In genomic region chr3:29612536-29612935, GRCh38 we compare ENCODE assay signal across 27 cellular contexts.
"Had no signal": no experiment of that assay in that cellular context is flagged by ENCODE, and none has a peak within 500 bp of the region (broad histone marks: within the 10 kb centered on the region; RNA-seq: fewer than 3 reads in every experiment).

No MANE protein-coding gene starts in this region.

- DNase-seq: activated CD4-positive, alpha-beta memory T cell treated with anti-CD3 and anti-CD28 coated beads, Interleukin-2, amount 10 ng/mL, durations not matched to agents 7 days and 5 days; activated CD4-positive, alpha-beta T cell treated with anti-CD3 and anti-CD28 coated beads for 1 hour; activated CD4-positive, alpha-beta T cell treated with anti-CD3 and anti-CD28 coated beads for 4 hours; activated CD4-positive, alpha-beta T cell treated with anti-CD3 and anti-CD28 coated beads, Interleukin-2, amount 10 ng/mL, durations not matched to agents 7 days and 5 days; activated CD4-positive, alpha-beta T cell treated with anti-CD3 and anti-CD28 coated beads, Interleukin-2, amount 50 U/mL, for 4 hours; activated CD8-positive, alpha-beta memory T cell treated with anti-CD3 and anti-CD28 coated beads, Interleukin-2, amount 50 U/mL, for 48 hours; activated gamma-delta T cell; activated naive CD4-positive, alpha-beta T cell; activated naive CD4-positive, alpha-beta T cell treated with anti-CD3 and anti-CD28 coated beads, Interleukin-2, amount 10 ng/mL, durations not matched to agents 7 days and 5 days; activated naive CD8-positive, alpha-beta T cell treated with anti-CD3 and anti-CD28 coated beads, Interleukin-2, amount 10 ng/mL, durations not matched to agents 7 days and 5 days; activated T-cell treated with anti-CD3 and anti-CD28 coated beads for 4 hours; activated T-cell treated with anti-CD3 and anti-CD28 coated beads, Interleukin-2, amount 50 U/mL, for 24 hours; activated T-cell treated with anti-CD3 and anti-CD28 coated beads, Interleukin-2, amount 50 U/mL, for 72 hours; amniotic stem cell; anterior cingulate cortex; brain microvascular endothelial cell; dorsolateral prefrontal cortex; effector CD4-positive, alpha-beta T cell; effector memory CD8-positive, alpha-beta T cell; esophagus squamous epithelium; head of caudate nucleus; hippocampal formation; T-helper 1 cell; T-helper 17 cell; T1000 had no signal

- H3K27me3 ChIP-seq: brain microvascular endothelial cell, dorsolateral prefrontal cortex, esophagus squamous epithelium had no signal

- H3K36me3 ChIP-seq: brain microvascular endothelial cell, esophagus squamous epithelium had no signal

- ATAC-seq: activated naive CD4-positive, alpha-beta T cell treated with anti-CD3 and anti-CD28 coated beads, Interleukin-2, amount 50 U/mL, for 72 hours; activated T-cell treated with anti-CD3 and anti-CD28 coated beads, Interleukin-2, amount 50 U/mL, for 72 hours; effector memory CD8-positive, alpha-beta T cell; T-helper 17 cell had no signal

- H3K4me1 ChIP-seq: esophagus squamous epithelium had no signal

- H3K4me3 ChIP-seq: coronary artery, dorsolateral prefrontal cortex, esophagus squamous epithelium had no signal

- H3K9me3 ChIP-seq: esophagus squamous epithelium had no signal
